21 cellular contexts compared by ENCODE assay signal in genomic region chr19:47135156-47135555, GRCh38. TPM values are rescaled to one million over a fixed set of nuclear protein-coding genes. Genes with fewer than 3 reads are reported as not detected.
A peak's percentile ranks its signal among the peaks of the same experiment; 100 is the strongest.
DNase-seq lines count a peak whose midpoint lies in the region; ATAC-seq, FAIRE-seq and TF ChIP-seq lines count a peak whose summit lies in the region.
"Had no signal": no experiment of that assay in that cellular context is flagged by ENCODE, and none has a peak within 500 bp of the region (broad histone marks: within the 10 kb centered on the region; RNA-seq: fewer than 3 reads in every experiment).

No MANE protein-coding gene starts in this region.

- TF ChIP-seq EP300 in K562 (IDR thresholded peaks at IDR 0.05; ENCODE audit: low read length), result no peak

- WGBS in K562 (ENCODE audit: insufficient coverage, low coverage, missing lambda C conversion rate), result 86% methylated on average over 3 of the region's 3 CpGs
- WGBS in heart left ventricle, 4 donors, result 78 to 86% (median 82%) methylated on average over 3 of the region's 3 CpGs

- H3K36me3 ChIP-seq in Caco-2 (ENCODE audit: control insufficient read depth, insufficient read depth, low read length), result peaks cover 3% of the 10 kb centered on the region; the same call in 1 of the 2 replicates
- H3K36me3 ChIP-seq in HEK293 (ENCODE audit: control insufficient read depth in 2 of 2, insufficient read depth in 1 of 2, low read length in 2 of 2), result peaks cover 15 to 51% of the 10 kb centered on the region in 2 experiments; a peak in 2 of 3 replicates
- peaks cover 63% of the 10 kb centered on the region for H3K36me3 ChIP-seq in K562 (ENCODE audit: control insufficient read depth, insufficient read depth, low read length)
- H3K36me3 ChIP-seq in heart left ventricle, result peaks cover 0 to 28% (median 0%) of the 10 kb centered on the region in 9 donors
- H3K36me3 ChIP-seq: colonic mucosa, gastrocnemius medialis, left ventricle myocardium inferior, tibial nerve had no signal

- TF ChIP-seq RAD21 in K562 (CRISPR knock-in tag; conservative IDR thresholded peaks at IDR 0.05 in 1 of 2, IDR thresholded peaks at IDR 0.05 in 1 of 2), result no peak

- BruUV-seq in Caco-2 (replicated peaks; lab: Mats Ljungman, UMichigan) (no TSS peak), K562 (replicated peaks; lab: Mats Ljungman, UMichigan) (no TSS peak)

- H3K36me3 Mint-ChIP-seq in Caco-2 (ENCODE audit: insufficient read depth, unreplicated experiment) (peaks cover 97% of the 10 kb centered on the region), nephron progenitor cell (ENCODE audit: low read depth) (peaks cover 68% of the 10 kb centered on the region)

- intact Hi-C loops in Caco-2 (cut with micrococcal nuclease; ENCODE audit: unreplicated experiment) (no loop called here), K562 (cut with micrococcal nuclease) (no loop called here), heart left ventricle (cut with DNase I) (no loop called here)

- H4K20me1 ChIP-seq in K562 (replicated peaks; ENCODE audit: control insufficient read depth, insufficient read depth, low read length), result no peaks in the 10 kb centered on the region; the same call in 1 of the 2 replicates

- no peak overlapping the region for H2AFZ ChIP-seq in K562 (ENCODE audit: low read depth, low read length)

- H3K9me1 ChIP-seq in K562 (ENCODE audit: control insufficient read depth, insufficient read depth, low read length), result no peaks in the 10 kb centered on the region

- H3K27me3 ChIP-seq in Caco-2 (replicated peaks; ENCODE audit: control insufficient read depth, insufficient read depth, low read length) (no peaks in the 10 kb centered on the region), K562 (ENCODE audit: control insufficient read depth in 2 of 2, insufficient read depth in 2 of 2, low read length in 2 of 2) (no peaks in the 10 kb centered on the region), heart left ventricle (no peaks in the 10 kb centered on the region)
- H3K27me3 ChIP-seq: colonic mucosa, gastrocnemius medialis, tibial nerve had no signal

- no peak for DNase-seq in Caco-2
- DNase-seq in K562 (ENCODE audit: extremely low read depth in 1 of 4, low spot score in 3 of 4), result no peak
- DNase-seq in nephron progenitor cell, result no peak
- DNase-seq in midbrain (lab: John Stamatoyannopoulos, UW), result no peak
- no peak for DNase-seq in heart left ventricle
- no peak for DNase-seq in NCI-H82 (lab: John Stamatoyannopoulos, UW)
- DNase-seq: activated CD4-positive, CD25-positive, alpha-beta regulatory T cell; activated CD8-positive, alpha-beta memory T cell treated with anti-CD3 and anti-CD28 coated beads for 24 hours; activated gamma-delta T cell treated with Interleukin-2 at 50 U/mL for 16 hours; colonic mucosa; gastrocnemius medialis; H7; left ventricle myocardium inferior; MM.1S; NCI-H187; NCI-H446; SHP77 treated with DMSO at 0.1 percent for 48 hours had no signal

- POLR2A ChIA-PET in Caco-2 (lab: Charles Lee) (interaction anchor here (1.2 kb wide), 1 partner anchor 22 kb away, joined by 8 read pairs; the partner anchor contains the start of gene ZC3H4), HEK293 (lab: Yijun Ruan, JAX) (interaction anchor here (0.9 kb wide), 1 partner anchor 121 kb away, joined by 3 read pairs; the partner anchor contains the start of gene CCDC9), K562 (lab: Yijun Ruan, JAX) (interaction anchor here (0.9 to 12.1 kb wide), 3 partner anchors 11 to 22 kb away, joined by 3 to 109 read pairs (median 5); partner anchors contain the start of gene ZC3H4)

- H3K27ac ChIP-seq in HEK293 (ENCODE audit: extremely low read depth, low read depth, low read length) (0 out of 2 replicates have a peak overlapping the region, but pooled peaks have one; percentile 5), K562 (ENCODE audit: extremely low read depth, low read depth, low read length) (no peak overlapping the region), heart left ventricle (no peak overlapping the region)
- H3K27ac ChIP-seq: colonic mucosa, epithelial cell of prostate, gastrocnemius medialis, left ventricle myocardium inferior, tibial nerve had no signal

- peaks cover 94% of the 10 kb centered on the region for H3K79me2 ChIP-seq in K562 (ENCODE audit: control insufficient read depth, insufficient read depth, low read length)

- peaks cover 50% of the 10 kb centered on the region for H3K4me1 ChIP-seq in Caco-2
- H3K4me1 ChIP-seq in HEK293 (ENCODE audit: control insufficient read depth, insufficient read depth, low read length), result peaks cover 22% of the 10 kb centered on the region
- H3K4me1 ChIP-seq in K562 (replicated peaks in 1 of 2; ENCODE audit: control insufficient read depth in 2 of 2, insufficient read depth in 2 of 2, low read length in 2 of 2), result peaks cover 20 to 37% of the 10 kb centered on the region in 2 experiments; a peak in 4 of 5 replicates
- H3K4me1 ChIP-seq in heart left ventricle, result peaks cover 0 to 43% (median 22%) of the 10 kb centered on the region in 12 donors
- H3K4me1 ChIP-seq: colonic mucosa had no signal

- TF ChIP-seq CTCF in Caco-2 (IDR thresholded peaks at IDR 0.05; ENCODE audit: insufficient read depth in 1 of 2, low read depth in 1 of 2, low read length in 1 of 2, severe bottlenecking in 1 of 2, unreplicated experiment in 1 of 2) (no peak), HEK293 (tag by site-specific recombination; IDR thresholded peaks at IDR 0.05) (no peak), K562 (IDR thresholded peaks at IDR 0.05 in 2 of 3, conservative IDR thresholded peaks at IDR 0.05 in 1 of 3; ENCODE audit: insufficient read depth in 2 of 3, low read depth in 1 of 3, low read length in 3 of 3) (no peak), nephron progenitor cell (IDR thresholded peaks at IDR 0.05) (no peak), heart left ventricle (IDR thresholded peaks at IDR 0.05) (no peak)

- no peak overlapping the region for H3K4me3 ChIP-seq in Caco-2 (ENCODE audit: low read depth, low read length)
- no peak overlapping the region for H3K4me3 ChIP-seq in HEK293 (ENCODE audit: low read depth, low read length)
- no peak overlapping the region for H3K4me3 ChIP-seq in K562
- H3K4me3 ChIP-seq in heart left ventricle, result no peak overlapping the region
- H3K4me3 ChIP-seq: colonic mucosa, gastrocnemius medialis, left ventricle myocardium inferior, tibial nerve had no signal

- H3K4me2 ChIP-seq in K562 (ENCODE audit: insufficient read depth, low read length), result no peak overlapping the region

- no peaks in the 10 kb centered on the region for H3K27me3 Mint-ChIP-seq in Caco-2 (ENCODE audit: insufficient read depth, unreplicated experiment)
- peaks cover 9% of the 10 kb centered on the region for H3K27me3 Mint-ChIP-seq in nephron progenitor cell (ENCODE audit: low read depth, poor library complexity)

- H3K9me3 Mint-ChIP-seq in Caco-2 (ENCODE audit: unreplicated experiment) (peaks cover 4% of the 10 kb centered on the region), nephron progenitor cell (peaks cover 16% of the 10 kb centered on the region)

- ATAC-seq in K562 (no peak), heart left ventricle (no peak), esophagus mucosa (no peak)
- ATAC-seq: gastrocnemius medialis had no signal

- H3K27ac Mint-ChIP-seq in Caco-2 (ENCODE audit: unreplicated experiment) (peak overlapping the region; percentile 98), nephron progenitor cell (no peak overlapping the region)

- H3K4me1 Mint-ChIP-seq in Caco-2 (ENCODE audit: low read depth, unreplicated experiment), result peaks cover 37% of the 10 kb centered on the region
- peaks cover 54% of the 10 kb centered on the region for H3K4me1 Mint-ChIP-seq in nephron progenitor cell

- CTCF ChIA-PET in Caco-2 (lab: Charles Lee), result interaction anchor here (0.8 to 1.2 kb wide), 4 partner anchors 65 to 140 kb away, joined by 3 to 8 read pairs (median 3); no protein-coding TSS in a partner anchor
- CTCF ChIA-PET in HEK293 (lab: Yijun Ruan, JAX), result interaction anchor here (1.4 kb wide), 1 partner anchor 99 kb away, joined by 4 read pairs; no protein-coding TSS in a partner anchor
- CTCF ChIA-PET in K562 (lab: Yijun Ruan, JAX; ENCODE audit: low intra/inter-chr PET ratio), result no interaction called here

- H3K9ac ChIP-seq in K562 (ENCODE audit: insufficient read depth in 1 of 2, low read depth in 2 of 2, low read length in 2 of 2), result no peak overlapping the region

- peak overlapping the region; percentile 94 for H3K4me3 Mint-ChIP-seq in Caco-2 (ENCODE audit: unreplicated experiment)
- peak overlapping the region; percentile 72 for H3K4me3 Mint-ChIP-seq in nephron progenitor cell

- no peak for FAIRE-seq in K562 (lab: Jason Lieb, UNC)

- in situ Hi-C loops in K562 (cut with MboI), result no loop called here

- H3K9me3 ChIP-seq in Caco-2 (peaks cover 2% of the 10 kb centered on the region), HEK293 (ENCODE audit: control insufficient read depth, insufficient read depth, low read depth, low read length) (no peaks in the 10 kb centered on the region), K562 (replicated peaks; ENCODE audit: control insufficient read depth, insufficient read depth, low read depth, low read length) (peaks cover 3% of the 10 kb centered on the region), heart left ventricle (no peaks in the 10 kb centered on the region)
- H3K9me3 ChIP-seq: colonic mucosa, gastrocnemius medialis, left ventricle myocardium inferior, tibial nerve had no signal

- TF ChIP-seq POLR2A in K562 (conservative IDR thresholded peaks at IDR 0.05) (no peak), heart left ventricle (IDR thresholded peaks at IDR 0.05) (no peak)

RNA-seq across cellular contexts. Expression of gene SAE1, which starts 4.5 kb away (rescaled TPM):
- 238 and 251 TPM in 2 replicates for total RNA-seq in Caco-2 (2022)
- 86.7 and 121 TPM in 2 replicates for total RNA-seq in K562 (2011; cell fraction: chromatin; rRNA removed; ENCODE audit: low replicate concordance)
- 37.9 and 42.4 TPM in 2 replicates for total RNA-seq in K562 (2011; cell fraction: nucleolus; rRNA removed)
- 54.9 and 55.4 TPM in 2 replicates for total RNA-seq in K562 (2011; cell fraction: nucleoplasm; rRNA removed)
- 194 and 213 TPM in 2 replicates for total RNA-seq in K562 (2014; rRNA removed)
- 215 and 244 TPM in 2 replicates for total RNA-seq in K562 (2014; rRNA removed; fragmentation: Illumina TruSeq; extraction: Trizol)
- 220 and 231 TPM in 2 replicates for total RNA-seq in K562 (2015; rRNA removed; fragmentation: Illumina TruSeq; extraction: Trizol)
- 205 and 217 TPM in 2 replicates for total RNA-seq in K562 (2021)
- polyA plus RNA-seq in K562 (2011; rRNA removed), result 199 and 297 TPM in 2 replicates
- polyA plus RNA-seq in K562 (2011; cell fraction: cytosol; rRNA removed), result 175 and 205 TPM in 2 replicates
- polyA plus RNA-seq in K562 (2011; cell fraction: nucleus; rRNA removed), result 41.2 and 60.5 TPM in 2 replicates
- 207 and 215 TPM in 2 replicates for polyA plus RNA-seq in K562 (2012)
- polyA plus RNA-seq in K562 (2014; fragmentation: Illumina TruSeq; extraction: Trizol), result 293 and 299 TPM in 2 replicates
- polyA plus RNA-seq in K562 (2014; fragmentation: Nextera tagmentation; extraction: Ambion mirVana), result 100 to 1,000 TPM in 1 of 2 experiments, 10 to 100 TPM in 1; 82.8 to 133 TPM
- polyA plus RNA-seq in K562 (2014; rRNA removed), result 250 and 273 TPM in 2 replicates
- 138 and 156 TPM in 2 replicates for polyA minus RNA-seq in K562 (2011; rRNA and poly(A)+ RNA removed)
- 63.5 and 64.3 TPM in 2 replicates for polyA minus RNA-seq in K562 (2011; cell fraction: cytosol; rRNA and poly(A)+ RNA removed)
- 11.0 and 20.4 TPM in 2 replicates for polyA minus RNA-seq in K562 (2011; cell fraction: nucleus; rRNA and poly(A)+ RNA removed)
- 10 to 100 TPM; 30.5 to 58.7 (median 49.7) TPM for total RNA-seq in heart left ventricle
- polyA plus RNA-seq in heart left ventricle, result 10 to 100 TPM; 15.7 to 84.1 TPM
- total RNA-seq in esophagus mucosa, result 53.2 TPM

RNA-seq across cellular contexts. Expression of gene ZC3H4, which starts 21.6 kb away (rescaled TPM):
- total RNA-seq in Caco-2 (2022), result 70.3 and 77.7 TPM in 2 replicates
- total RNA-seq in K562 (2011; cell fraction: chromatin; rRNA removed; ENCODE audit: low replicate concordance), result 66.1 and 83.6 TPM in 2 replicates
- 24.1 and 34.0 TPM in 2 replicates for total RNA-seq in K562 (2011; cell fraction: nucleolus; rRNA removed)
- total RNA-seq in K562 (2011; cell fraction: nucleoplasm; rRNA removed), result 30.9 TPM in 2 replicates
- total RNA-seq in K562 (2014; rRNA removed), result 18.3 and 26.0 TPM in 2 replicates
- 19.6 and 24.1 TPM in 2 replicates for total RNA-seq in K562 (2014; rRNA removed; fragmentation: Illumina TruSeq; extraction: Trizol)
- total RNA-seq in K562 (2015; rRNA removed; fragmentation: Illumina TruSeq; extraction: Trizol), result 13.2 and 19.1 TPM in 2 replicates
- 59.5 and 75.6 TPM in 2 replicates for total RNA-seq in K562 (2021)
- polyA plus RNA-seq in K562 (2011; rRNA removed), result 4.0 and 5.3 TPM in 2 replicates
- 2.2 and 3.7 TPM in 2 replicates for polyA plus RNA-seq in K562 (2011; cell fraction: cytosol; rRNA removed)
- polyA plus RNA-seq in K562 (2011; cell fraction: nucleus; rRNA removed), result 14.1 and 22.9 TPM in 2 replicates
- 11.1 and 39.1 TPM in 2 replicates for polyA plus RNA-seq in K562 (2012)
- polyA plus RNA-seq in K562 (2014; fragmentation: Illumina TruSeq; extraction: Trizol), result 33.5 and 33.7 TPM in 2 replicates
- polyA plus RNA-seq in K562 (2014; fragmentation: Nextera tagmentation; extraction: Ambion mirVana), result 1 to 10 TPM; 2.2 to 8.0 TPM
- 14.4 and 17.6 TPM in 2 replicates for polyA plus RNA-seq in K562 (2014; rRNA removed)
- 14.0 and 14.6 TPM in 2 replicates for polyA minus RNA-seq in K562 (2011; rRNA and poly(A)+ RNA removed)
- polyA minus RNA-seq in K562 (2011; cell fraction: cytosol; rRNA and poly(A)+ RNA removed), result 23.3 and 31.7 TPM in 2 replicates
- polyA minus RNA-seq in K562 (2011; cell fraction: nucleus; rRNA and poly(A)+ RNA removed), result 7.5 and 15.8 TPM in 2 replicates
- total RNA-seq in heart left ventricle, result 10 to 100 TPM; 16.5 to 35.0 (median 24.7) TPM
- 10 to 100 TPM in 1 of 2 donors, 1 to 10 TPM in 1; 9.6 to 10.4 TPM for polyA plus RNA-seq in heart left ventricle
- total RNA-seq in esophagus mucosa, result 28.1 TPM
